Comparison of ENCODE assay signal across 28 cellular contexts in genomic region chr9:83449981-83450380, GRCh38.
DNase-seq lines count a peak whose midpoint lies in the region; ATAC-seq and TF ChIP-seq lines count a peak whose summit lies in the region.
"Had no signal": no experiment of that assay in that cellular context is flagged by ENCODE, and none has a peak within 500 bp of the region (broad histone marks: within the 10 kb centered on the region; RNA-seq: fewer than 3 reads in every experiment).

No MANE protein-coding gene starts in this region.

- DNase-seq in DMS153 (lab: John Stamatoyannopoulos, UW), result peak; percentile 27
- DNase-seq in DMS153 treated with DMSO at 0.1 percent for 48 hours (lab: John Stamatoyannopoulos, UW; ENCODE audit: unreplicated experiment), result no peak
- DNase-seq in left ventricle myocardium inferior, result no peak
- DNase-seq in heart left ventricle, result no peak
- peak; percentile 57 to 63 for DNase-seq in SJCRH30
- DNase-seq in cerebellum (ENCODE audit: low spot score), result no peak
- no peak for DNase-seq in NCI-H2196 treated with DMSO at 0.1 percent for 48 hours (lab: John Stamatoyannopoulos, UW; ENCODE audit: unreplicated experiment)
- DNase-seq: 8988T; activated CD4-positive, alpha-beta T cell treated with anti-CD3 and anti-CD28 coated beads, Interleukin-2, amount 50 U/mL, for 4 hours; activated CD8-positive, alpha-beta memory T cell treated with anti-CD3 and anti-CD28 coated beads, Interleukin-2, amount 10 ng/mL, durations not matched to agents 7 days and 5 days; activated gamma-delta T cell treated with Interleukin-2 at 50 U/mL for 16 hours; activated T-cell treated with anti-CD3 and anti-CD28 coated beads, Interleukin-2, amount 50 U/mL, for 4 hours; effector CD4-positive, alpha-beta T cell; H9; hypothalamus; mesendoderm; MM.1S; NCI-H446; PC-9; stimulated activated naive CD4-positive, alpha-beta T cell; T-helper 17 cell; upper lobe of right lung had no signal

- no peak for TF ChIP-seq POLR2A in heart left ventricle (IDR thresholded peaks at IDR 0.05)

- H3K27ac ChIP-seq in left ventricle myocardium inferior (replicated peaks) (peak overlapping the region; percentile 78), heart left ventricle (peak overlapping the region in 6 of 12 donors; percentile 1 to 79 (median 74)), SJCRH30 (peak overlapping the region; percentile 76)
- H3K27ac ChIP-seq: ascending aorta, C4-2B, left lung, parathyroid adenoma, PC-9, upper lobe of right lung had no signal

- no peak for ATAC-seq in heart left ventricle
- no peak for ATAC-seq in GM21786 (IDR thresholded peaks at IDR 0.05; ENCODE audit: unreplicated experiment)
- ATAC-seq: activated CD8-positive, alpha-beta memory T cell treated with anti-CD3 and anti-CD28 coated beads, Interleukin-2, amount 10 ng/mL, durations not matched to agents 7 days and 5 days; activated T-cell treated with anti-CD3 and anti-CD28 coated beads, Interleukin-2, amount 50 U/mL, for 4 hours; left lung; T-helper 17 cell had no signal

- H3K36me3 ChIP-seq in left ventricle myocardium inferior (no peaks in the 10 kb centered on the region), heart left ventricle (no peaks in the 10 kb centered on the region), SJCRH30 (no peaks in the 10 kb centered on the region)
- H3K36me3 ChIP-seq: ascending aorta, left lung, upper lobe of right lung had no signal

- intact Hi-C loops in left ventricle myocardium inferior (cut with micrococcal nuclease) (no loop called here), heart left ventricle (cut with DNase I) (loop anchor here in 1 of 10 donors (10.0 kb wide), 1 partner anchor 115 kb away; no protein-coding TSS in a partner anchor)

- no peak overlapping the region for H3K4me3 ChIP-seq in left ventricle myocardium inferior
- H3K4me3 ChIP-seq in heart left ventricle, result no peak overlapping the region
- H3K4me3 ChIP-seq in SJCRH30, result no peak overlapping the region
- H3K4me3 ChIP-seq: ascending aorta, left lung, PC-9, smooth muscle cell, upper lobe of right lung had no signal

- H3K27me3 ChIP-seq in left ventricle myocardium inferior (ENCODE audit: low read depth) (no peaks in the 10 kb centered on the region), heart left ventricle (no peaks in the 10 kb centered on the region), SJCRH30 (no peaks in the 10 kb centered on the region)
- H3K27me3 ChIP-seq: ascending aorta, left lung, upper lobe of right lung had no signal

- TF ChIP-seq CTCF in left ventricle myocardium inferior (IDR thresholded peaks at IDR 0.05; ENCODE audit: borderline replicate concordance) (no peak), heart left ventricle (IDR thresholded peaks at IDR 0.05) (no peak)

- WGBS in heart left ventricle, 4 donors, result 54 to 72% (median 66%) methylated on average over 6 of the region's 6 CpGs

- H3K9me3 ChIP-seq in left ventricle myocardium inferior (replicated peaks) (no peaks in the 10 kb centered on the region), heart left ventricle (no peaks in the 10 kb centered on the region), SJCRH30 (replicated peaks) (no peaks in the 10 kb centered on the region)
- H3K9me3 ChIP-seq: ascending aorta, left lung, upper lobe of right lung had no signal

- peaks cover 51% of the 10 kb centered on the region for H3K4me1 ChIP-seq in left ventricle myocardium inferior
- peaks cover 0 to 40% (median 8%) of the 10 kb centered on the region in 12 donors for H3K4me1 ChIP-seq in heart left ventricle
- peaks cover 29% of the 10 kb centered on the region for H3K4me1 ChIP-seq in SJCRH30
- H3K4me1 ChIP-seq: left lung had no signal

Comparison
In these comparisons a context has a peak if more than half of its experiments do, and no peak if none do; other contexts are left out.
1. DNase-seq: peak in DMS153 (single experiment) and SJCRH30 (2 of 2); none in DMS153 treated with DMSO at 0.1 percent for 48 hours (single experiment), left ventricle myocardium inferior (single experiment), heart left ventricle (0 of 5), cerebellum (single experiment) and NCI-H2196 treated with DMSO at 0.1 percent for 48 hours (single experiment).